9 cellular contexts compared by ENCODE assay signal in the genomic region with DNA sequence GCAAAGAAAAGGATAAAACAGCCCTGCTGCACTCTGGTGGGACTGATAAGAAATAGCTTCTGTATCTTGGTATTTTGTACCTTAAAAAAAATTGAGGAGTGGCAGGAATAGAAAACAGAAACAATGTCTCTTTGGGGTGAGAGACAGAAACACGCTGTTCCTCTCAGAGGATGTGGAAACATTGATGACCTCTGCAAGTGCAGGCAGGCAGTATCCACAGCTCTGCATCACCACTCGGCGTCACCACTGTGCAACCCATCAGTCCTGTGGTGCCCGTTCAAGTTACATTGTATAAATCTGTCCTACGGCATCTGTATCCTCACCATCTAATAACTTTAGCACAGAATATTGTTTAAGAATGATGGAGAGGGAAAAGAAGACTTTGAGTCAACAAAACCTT.
DNase-seq lines count a peak whose midpoint lies in the region; ATAC-seq, FAIRE-seq and TF ChIP-seq lines count a peak whose summit lies in the region.
"Had no signal": no experiment of that assay in that cellular context is flagged by ENCODE, and none has a peak within 500 bp of the region (broad histone marks: within the 10 kb centered on the region; RNA-seq: fewer than 3 reads in every experiment).

No MANE protein-coding gene starts in this region.

- TF ChIP-seq CTCF in H1 (IDR thresholded peaks at IDR 0.05; ENCODE audit: control extremely low read depth in 1 of 3, insufficient read depth in 1 of 3, low read depth in 1 of 3, low read length in 3 of 3) (peak in 2 of 3 experiments; percentile 25 to 38; a peak in 2 of 4 replicates), coronary artery (IDR thresholded peaks at IDR 0.05) (no peak)

- H3K36me3 ChIP-seq in H1 (ENCODE audit: control insufficient read depth in 2 of 4, insufficient read depth in 4 of 4, low read length in 3 of 4) = no peaks in the 10 kb centered on the region

- no peak overlapping the region for H2BK20ac ChIP-seq in H1 (ENCODE audit: low read length)

- no peak overlapping the region for H3K14ac ChIP-seq in H1 (ENCODE audit: insufficient read length)

- H3K79me2 ChIP-seq in H1 (ENCODE audit: control insufficient read depth in 1 of 2, insufficient read depth in 2 of 2, low read length in 2 of 2) = no peaks in the 10 kb centered on the region

- DNase-seq in H1 (ENCODE audit: low read depth in 1 of 2, low spot score in 2 of 2) (no peak), AML-193 (lab: John Stamatoyannopoulos, UW) (no peak), coronary artery (ENCODE audit: low spot score) (no peak)
- DNase-seq in natural killer cell treated with Interleukin-12 subunit alpha and Interleukin-12 subunit beta and Interleukin-15 and Interleukin-18, amount 100 ng/mL, for 72 hours (ENCODE audit: low spot score) = no peak
- no peak for DNase-seq in stimulated activated CD4-positive, alpha-beta T cell treated with anti-CD3 and anti-CD28 coated beads, Interleukin-4, amount 100 ng/mL, for 1 hour
- DNase-seq: activated CD4-positive, alpha-beta T cell treated with anti-CD3 and anti-CD28 coated beads for 4 hours had no signal

- H3K27me3 Mint-ChIP-seq in natural killer cell treated with Interleukin-12 subunit alpha and Interleukin-12 subunit beta and Interleukin-15 and Interleukin-18, amount 100 ng/mL, for 72 hours = no peaks in the 10 kb centered on the region

- H3K4me3 ChIP-seq in H1 (ENCODE audit: extremely low read depth in 1 of 4, insufficient read depth in 2 of 4, low read depth in 3 of 4, low read length in 4 of 4) = no peak overlapping the region
- no peak overlapping the region for H3K4me3 ChIP-seq in coronary artery

- no peak overlapping the region for H2BK5ac ChIP-seq in H1 (ENCODE audit: low read depth, low read length)

- no peaks in the 10 kb centered on the region for H3K4me1 ChIP-seq in H1 (replicated peaks in 1 of 4; ENCODE audit: control insufficient read depth in 3 of 4, insufficient read depth in 4 of 4, low read length in 3 of 4)

- no peaks in the 10 kb centered on the region for H3K79me1 ChIP-seq in H1 (ENCODE audit: low read depth, low read length)

- no peak for TF ChIP-seq EP300 in H1 (IDR thresholded peaks at IDR 0.05; ENCODE audit: borderline replicate concordance in 1 of 2, low read depth in 2 of 2, low read length in 2 of 2)

- TF ChIP-seq RAD21 in H1 (IDR thresholded peaks at IDR 0.05 in 1 of 2, conservative IDR thresholded peaks at IDR 0.05 in 1 of 2; ENCODE audit: low read depth in 2 of 2, low read length in 2 of 2) = peak in 1 of 2 experiments; percentile 30; a peak in 3 of 4 replicates

- H4K91ac ChIP-seq in H1 (replicated peaks; ENCODE audit: insufficient read length, low read length) = no peak overlapping the region

- H2BK120ac ChIP-seq in H1 (replicated peaks; ENCODE audit: low read depth, low read length) = no peak overlapping the region

- ATAC-seq in GM19043 (IDR thresholded peaks at IDR 0.05; ENCODE audit: low read depth, unreplicated experiment) = peak; percentile 67
- peak; percentile 64 for ATAC-seq in HG03469 (IDR thresholded peaks at IDR 0.05; ENCODE audit: unreplicated experiment)
- peak; percentile 48 to 61 for ATAC-seq in natural killer cell treated with Interleukin-12 subunit alpha and Interleukin-12 subunit beta and Interleukin-15 and Interleukin-18, amount 100 ng/mL, for 72 hours
- no peak for ATAC-seq in HG03521 (IDR thresholded peaks at IDR 0.05; ENCODE audit: unreplicated experiment)

- H3K27ac Mint-ChIP-seq in natural killer cell treated with Interleukin-12 subunit alpha and Interleukin-12 subunit beta and Interleukin-15 and Interleukin-18, amount 100 ng/mL, for 72 hours = no peak overlapping the region

- WGBS in H1 (ENCODE audit: extremely low coverage in 1 of 2, insufficient coverage in 1 of 2, insufficient read length in 1 of 2, insufficient replicate concordance in 2 of 2, low coverage in 1 of 2, low lambda C conversion rate in 2 of 2, missing lambda C conversion rate in 1 of 2), 2 experiments = 97% methylated on average over 5 of the region's 5 CpGs; no CpG with 5 or more reads in 1 of the 2 experiments

- H3K4me2 ChIP-seq in H1 (ENCODE audit: insufficient read depth in 1 of 2, low read depth in 2 of 2, low read length in 2 of 2) = no peak overlapping the region

- no peak overlapping the region for H3K23ac ChIP-seq in H1 (ENCODE audit: insufficient read length)

- no peak overlapping the region for H4K5ac ChIP-seq in H1 (ENCODE audit: insufficient read length, low read depth, low read length)

- no peak overlapping the region for H2BK12ac ChIP-seq in H1 (ENCODE audit: low read depth, low read length)

- H3K4me1 Mint-ChIP-seq in natural killer cell treated with Interleukin-12 subunit alpha and Interleukin-12 subunit beta and Interleukin-15 and Interleukin-18, amount 100 ng/mL, for 72 hours (ENCODE audit: low read depth in 2 of 2) = peaks cover 7 to 12% of the 10 kb centered on the region in 2 donors

- POLR2A ChIA-PET in H1 (lab: Charles Lee; ENCODE audit: partially characterized antibody) = no interaction called here

- TF ChIP-seq POLR2A in H1 (IDR thresholded peaks at IDR 0.05; ENCODE audit: control extremely low read depth in 1 of 2, low read depth in 2 of 2, low read length in 2 of 2) = no peak

- no peaks in the 10 kb centered on the region for H3K27me3 ChIP-seq in H1 (replicated peaks in 1 of 4; ENCODE audit: control insufficient read depth in 3 of 4, extremely low read depth in 1 of 4, insufficient read depth in 3 of 4, low read length in 3 of 4)

- H3K56ac ChIP-seq in H1 (replicated peaks; ENCODE audit: insufficient read length, low read depth, low read length) = no peak overlapping the region

- no peak for FAIRE-seq in H1 (lab: Jason Lieb, UNC)

- H3K9me3 Mint-ChIP-seq in natural killer cell treated with Interleukin-12 subunit alpha and Interleukin-12 subunit beta and Interleukin-15 and Interleukin-18, amount 100 ng/mL, for 72 hours = no peaks in the 10 kb centered on the region

- H3K23me2 ChIP-seq in H1 (ENCODE audit: low read depth, low read length) = no peaks in the 10 kb centered on the region

- H3K27ac ChIP-seq in H1 (ENCODE audit: low read depth, low read length) (no peak overlapping the region), coronary artery (no peak overlapping the region)

- H3K9me3 ChIP-seq in H1 (ENCODE audit: insufficient read depth in 2 of 2, low read depth in 1 of 2, low read length in 1 of 2) = no peaks in the 10 kb centered on the region

- H2BK15ac ChIP-seq in H1 (ENCODE audit: low read length) = no peak overlapping the region

- CTCF ChIA-PET in H1 (lab: Charles Lee; ENCODE audit: partially characterized antibody) = interaction anchor here (0.6 to 0.8 kb wide), 2 partner anchors 64 to 417 kb away, joined by 3 read pairs; no protein-coding TSS in a partner anchor

- H3K9ac ChIP-seq in H1 (replicated peaks in 1 of 4; ENCODE audit: extremely low read depth in 1 of 4, low read depth in 3 of 4, low read length in 3 of 4) = no peak overlapping the region

- no peak overlapping the region for H2AFZ ChIP-seq in H1 (ENCODE audit: low read length)

- H4K8ac ChIP-seq in H1 (ENCODE audit: extremely low read depth, insufficient read depth, low read length) = no peak overlapping the region

- no peaks in the 10 kb centered on the region for H4K20me1 ChIP-seq in H1 (replicated peaks in 1 of 2; ENCODE audit: control insufficient read depth in 1 of 2, insufficient read depth in 2 of 2, low read length in 2 of 2)

- H2AK5ac ChIP-seq in H1 (ENCODE audit: low read depth, low read length) = no peak overlapping the region

- H3K36me3 Mint-ChIP-seq in natural killer cell treated with Interleukin-12 subunit alpha and Interleukin-12 subunit beta and Interleukin-15 and Interleukin-18, amount 100 ng/mL, for 72 hours = peaks cover 4% of the 10 kb centered on the region

- H3K4ac ChIP-seq in H1 (replicated peaks; ENCODE audit: insufficient read length, low read depth, low read length) = no peak overlapping the region

- H3K4me3 Mint-ChIP-seq in natural killer cell treated with Interleukin-12 subunit alpha and Interleukin-12 subunit beta and Interleukin-15 and Interleukin-18, amount 100 ng/mL, for 72 hours = no peak overlapping the region

- no peak overlapping the region for H3K18ac ChIP-seq in H1 (ENCODE audit: extremely low read depth, low read length)

TF ChIP-seq in H1, 55 proteins besides CTCF, POLR2A, EP300 and RAD21:
- TF ChIP-seq BACH1 (IDR thresholded peaks at IDR 0.05; ENCODE audit: low read length) (no peak), EGR1 (IDR thresholded peaks at IDR 0.05; ENCODE audit: borderline replicate concordance, low read depth, low read length) (no peak), SIX5 (IDR thresholded peaks at IDR 0.05; ENCODE audit: low read depth, low read length) (no peak), NRF1 (IDR thresholded peaks at IDR 0.05; ENCODE audit: low read depth, low read length) (no peak), SIRT6 (IDR thresholded peaks at IDR 0.05; ENCODE audit: low read length) (no peak), TAF1 (IDR thresholded peaks at IDR 0.05; ENCODE audit: low read depth, low read length) (no peak), SP4 (IDR thresholded peaks at IDR 0.05; ENCODE audit: low read length) (no peak), SUZ12 (IDR thresholded peaks at IDR 0.05; ENCODE audit: low read length) (no peak), PHF8 (conservative IDR thresholded peaks at IDR 0.05; ENCODE audit: low read depth, low read length) (no peak), FOSL1 (IDR thresholded peaks at IDR 0.05; ENCODE audit: insufficient read depth, low read depth, low read length) (no peak), EZH2 (IDR thresholded peaks at IDR 0.05; ENCODE audit: low read depth, low read length, severe bottlenecking) (no peak), POU5F1 (IDR thresholded peaks at IDR 0.05; ENCODE audit: low read depth, low read length) (no peak), SP2 (IDR thresholded peaks at IDR 0.05; ENCODE audit: low read length) (no peak), JUND (IDR thresholded peaks at IDR 0.05; ENCODE audit: low read length) (no peak), TEAD4 (IDR thresholded peaks at IDR 0.05; ENCODE audit: low read depth, low read length) (no peak), ATF3 (IDR thresholded peaks at IDR 0.05; ENCODE audit: insufficient read depth, low read depth, low read length) (no peak), GTF2F1 (IDR thresholded peaks at IDR 0.05; ENCODE audit: borderline replicate concordance, low read depth, low read length) (no peak), CREB1 (IDR thresholded peaks at IDR 0.05) (no peak; the same call in 1 of the 2 replicates)
